In genomic region chr2:5391361-5391760, GRCh38 we compare ENCODE assay signal across 18 cellular contexts.
DNase-seq lines count a peak whose midpoint lies in the region; ATAC-seq lines count a peak whose summit lies in the region.
"Had no signal": no experiment of that assay in that cellular context is flagged by ENCODE, and none has a peak within 500 bp of the region (broad histone marks: within the 10 kb centered on the region; RNA-seq: fewer than 3 reads in every experiment).

No MANE protein-coding gene starts in this region.

- no peak overlapping the region for H3K14ac ChIP-seq in trophoblast cell (ENCODE audit: low read length)

- no peak overlapping the region for H4K91ac ChIP-seq in trophoblast cell (ENCODE audit: low read depth, low read length)

- no peak overlapping the region for H3K18ac ChIP-seq in trophoblast cell (ENCODE audit: low read length)

- H3K27me3 Mint-ChIP-seq in stimulated activated naive B cell treated with anti-CD40 and anti-IgM and Interleukin-4, amounts not matched to agents 10 μg/mL and 1 μg/mL and 100 μg/mL, for 72 hours = no peaks in the 10 kb centered on the region
- H3K27me3 Mint-ChIP-seq: central memory CD8-positive, alpha-beta T cell had no signal

- H3K9me3 Mint-ChIP-seq in stimulated activated naive B cell treated with anti-CD40 and anti-IgM and Interleukin-4, amounts not matched to agents 10 μg/mL and 1 μg/mL and 100 μg/mL, for 72 hours = peaks cover 0 to 5% of the 10 kb centered on the region in 2 donors

- no peaks in the 10 kb centered on the region for H3K36me3 ChIP-seq in trophoblast cell (ENCODE audit: control insufficient read depth in 1 of 2, insufficient read depth in 2 of 2, low read length in 2 of 2)

- H3K79me1 ChIP-seq in trophoblast cell (ENCODE audit: low read length) = no peaks in the 10 kb centered on the region

- H3K4me3 ChIP-seq in trophoblast cell (ENCODE audit: low read depth, low read length) = no peak overlapping the region

- H2AK5ac ChIP-seq in trophoblast cell (ENCODE audit: low read length) = no peak overlapping the region

- no peak overlapping the region for H4K8ac ChIP-seq in trophoblast cell (ENCODE audit: low read depth, low read length)

- H3K9me3 ChIP-seq in trophoblast cell (ENCODE audit: insufficient read depth, low read depth, low read length) = no peaks in the 10 kb centered on the region
- H3K9me3 ChIP-seq: Caco-2 had no signal

- H3K27ac ChIP-seq in trophoblast cell (ENCODE audit: low read depth, low read length) = no peak overlapping the region

- DNase-seq in DMS 273 treated with DMSO at 0.1 percent for 48 hours (lab: John Stamatoyannopoulos, UW) (peak; percentile 9), NCI-H187 treated with DMSO at 0.1 percent for 48 hours (lab: John Stamatoyannopoulos, UW) (peak; percentile 79), NCI-H524 treated with DMSO at 0.1 percent for 48 hours (lab: John Stamatoyannopoulos, UW) (peak; percentile 28), left kidney (ENCODE audit: low read depth, low spot score) (peak; percentile 91), trophoblast cell (no peak)
- DNase-seq in stimulated activated naive B cell treated with anti-CD40 and anti-IgM and Interleukin-4, amounts not matched to agents 10 μg/mL and 1 μg/mL and 100 μg/mL, for 72 hours = no peak
- DNase-seq: activated CD4-positive, alpha-beta T cell treated with anti-CD3 and anti-CD28 coated beads for 48 hours; activated effector memory CD4-positive, alpha-beta T cell treated with anti-CD3 and anti-CD28 coated beads, Interleukin-2, amount 50 U/mL, for 16 hours; amniotic stem cell; Caco-2; GDM1; posterior cingulate gyrus; small intestine; stimulated activated CD4-positive, alpha-beta T cell treated with anti-CD3 and anti-CD28 coated beads, Interleukin-4, amount 100 ng/mL, for 24 hours; SW 1271 had no signal

- no peak overlapping the region for H3K23ac ChIP-seq in trophoblast cell (ENCODE audit: low read length)

- H2BK120ac ChIP-seq in trophoblast cell (ENCODE audit: insufficient read depth, low read length, poor library complexity) = no peak overlapping the region

- no peak overlapping the region for H3K4ac ChIP-seq in trophoblast cell (ENCODE audit: low read depth, low read length)

- H3K27ac Mint-ChIP-seq in stimulated activated naive B cell treated with anti-CD40 and anti-IgM and Interleukin-4, amounts not matched to agents 10 μg/mL and 1 μg/mL and 100 μg/mL, for 72 hours = no peak overlapping the region

- ATAC-seq in GM19463 (IDR thresholded peaks at IDR 0.05; ENCODE audit: unreplicated experiment) (no peak), esophagus mucosa (no peak)
- no peak for ATAC-seq in stimulated activated naive B cell treated with anti-CD40 and anti-IgM and Interleukin-4, amounts not matched to agents 10 μg/mL and 1 μg/mL and 100 μg/mL, for 72 hours (replicated peaks)

- no peak overlapping the region for H4K12ac ChIP-seq in trophoblast cell (ENCODE audit: low read depth, low read length)

- H2AFZ ChIP-seq in trophoblast cell (ENCODE audit: insufficient read depth, low read length, poor library complexity) = no peak overlapping the region

- no CpG with 5 or more reads among the region's 5 CpGs for WGBS in trophoblast cell (ENCODE audit: extremely low coverage, insufficient coverage, insufficient read length)

- H3K9ac ChIP-seq in trophoblast cell (ENCODE audit: low read length) = no peak overlapping the region

- H3K4me3 Mint-ChIP-seq in stimulated activated naive B cell treated with anti-CD40 and anti-IgM and Interleukin-4, amounts not matched to agents 10 μg/mL and 1 μg/mL and 100 μg/mL, for 72 hours = no peak overlapping the region
- H3K4me3 Mint-ChIP-seq: central memory CD8-positive, alpha-beta T cell had no signal

- no peaks in the 10 kb centered on the region for H3K27me3 ChIP-seq in trophoblast cell (ENCODE audit: insufficient read depth, low read length)

- no peaks in the 10 kb centered on the region for H3K4me1 ChIP-seq in trophoblast cell (ENCODE audit: control insufficient read depth in 1 of 2, insufficient read depth in 2 of 2, low read length in 2 of 2)

- no peaks in the 10 kb centered on the region for H3K36me3 Mint-ChIP-seq in stimulated activated naive B cell treated with anti-CD40 and anti-IgM and Interleukin-4, amounts not matched to agents 10 μg/mL and 1 μg/mL and 100 μg/mL, for 72 hours

- no peak overlapping the region for H2BK5ac ChIP-seq in trophoblast cell (ENCODE audit: low read depth, low read length, poor library complexity)

- H3K4me2 ChIP-seq in trophoblast cell (ENCODE audit: low read length) = no peak overlapping the region

- H2BK12ac ChIP-seq in trophoblast cell (ENCODE audit: low read length) = no peak overlapping the region

- no peaks in the 10 kb centered on the region for H3K79me2 ChIP-seq in trophoblast cell (ENCODE audit: control insufficient read depth, insufficient read depth, low read length, poor library complexity)

- no peaks in the 10 kb centered on the region for H3K4me1 Mint-ChIP-seq in stimulated activated naive B cell treated with anti-CD40 and anti-IgM and Interleukin-4, amounts not matched to agents 10 μg/mL and 1 μg/mL and 100 μg/mL, for 72 hours
- H3K4me1 Mint-ChIP-seq: central memory CD8-positive, alpha-beta T cell had no signal

Comparison
In these comparisons a context has a peak if more than half of its experiments do, and no peak if none do; other contexts are left out.
1. DNase-seq: peak in DMS 273 treated with DMSO at 0.1 percent for 48 hours (single experiment), NCI-H187 treated with DMSO at 0.1 percent for 48 hours (single experiment), NCI-H524 treated with DMSO at 0.1 percent for 48 hours (single experiment) and left kidney (single experiment); none in stimulated activated naive B cell treated with anti-CD40 and anti-IgM and Interleukin-4, amounts not matched to agents 10 μg/mL and 1 μg/mL and 100 μg/mL, for 72 hours (single experiment) and trophoblast cell (0 of 2).